ENCODE assay signal across 1 cellular context in the genomic region with DNA sequence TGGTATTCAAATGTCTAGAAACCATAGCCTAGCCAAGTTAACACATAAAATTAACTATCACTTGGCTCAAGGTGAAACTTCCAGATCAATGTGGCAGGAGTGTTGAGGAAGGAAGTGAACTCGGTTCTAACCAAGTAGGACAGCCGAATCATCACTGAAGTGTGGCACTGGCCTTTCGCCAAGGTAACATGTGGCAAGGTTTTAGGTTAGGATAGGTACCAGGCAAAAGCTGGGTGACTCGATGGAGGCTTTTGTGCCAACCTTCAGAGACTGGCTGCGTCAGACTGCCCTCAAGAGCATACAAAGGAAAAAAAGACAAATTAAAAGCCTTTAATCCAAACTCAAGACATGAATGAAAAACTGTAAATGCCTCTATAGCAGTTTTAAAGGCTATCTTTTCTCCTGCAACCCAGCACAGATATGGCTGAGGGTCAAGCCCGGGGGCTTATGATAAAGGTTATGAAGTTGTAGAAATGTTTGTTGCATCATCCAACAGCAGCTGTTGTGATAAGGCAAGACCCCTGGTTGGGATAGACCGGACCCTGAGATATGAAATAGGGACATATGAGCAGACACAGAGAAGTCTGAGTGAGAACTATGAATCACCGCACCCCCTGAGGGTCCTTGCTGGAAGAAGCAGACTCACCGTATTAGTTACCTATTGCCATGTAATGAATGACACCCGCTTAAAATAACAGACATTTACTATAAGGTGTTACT.
TF ChIP-seq lines count a peak whose summit lies in the region.

No MANE protein-coding gene starts in this region.

TF ChIP-seq in HepG2, 621 proteins besides CTCF, POLR2A, EP300 and RAD21:
- TF ChIP-seq FOSL1 (CRISPR knock-in tag; IDR thresholded peaks at IDR 0.05; ENCODE audit: borderline replicate concordance) (no peak), ZNF891 (CRISPR knock-in tag; IDR thresholded peaks at IDR 0.05) (no peak), YEATS2 (CRISPR knock-in tag; IDR thresholded peaks at IDR 0.05; ENCODE audit: borderline replicate concordance) (no peak), CEBPB (IDR thresholded peaks at IDR 0.05; ENCODE audit: borderline replicate concordance, low read depth, low read length) (0 out of 2 replicates have a peak, but pooled peaks have one; percentile 18), HNF4G (IDR thresholded peaks at IDR 0.05; ENCODE audit: borderline replicate concordance, low read depth, low read length) (no peak), HNF4G (CRISPR knock-in tag; IDR thresholded peaks at IDR 0.05; ENCODE audit: borderline replicate concordance, low read depth) (no peak)
